In genomic region chr14:103659631-103660030, GRCh38 we compare ENCODE assay signal across 2 cellular contexts.
TF ChIP-seq lines count a peak whose summit lies in the region.

No MANE protein-coding gene starts in this region.

TF ChIP-seq in IMR-90, 13 proteins besides CTCF, POLR2A, EP300 and RAD21:
- no peak for TF ChIP-seq USF2 (IDR thresholded peaks at IDR 0.05; ENCODE audit: low read depth, low read length)
- TF ChIP-seq MXI1 (IDR thresholded peaks at IDR 0.05; ENCODE audit: borderline replicate concordance, low read depth, low read length), result no peak
- no peak for TF ChIP-seq MAFK (IDR thresholded peaks at IDR 0.05; ENCODE audit: low read depth, low read length)
- no peak for TF ChIP-seq SMC3 (IDR thresholded peaks at IDR 0.05; ENCODE audit: low read depth, low read length)
- TF ChIP-seq FOS (IDR thresholded peaks at IDR 0.05; ENCODE audit: low read depth, low read length), result no peak
- TF ChIP-seq ELK1 (IDR thresholded peaks at IDR 0.05; ENCODE audit: borderline replicate concordance, low read depth, low read length), result no peak
- TF ChIP-seq NFE2L2 (IDR thresholded peaks at IDR 0.05; ENCODE audit: low read depth, low read length), result no peak
- TF ChIP-seq MAZ (IDR thresholded peaks at IDR 0.05; ENCODE audit: borderline replicate concordance, low read depth, low read length), result no peak
- no peak for TF ChIP-seq RCOR1 (IDR thresholded peaks at IDR 0.05; ENCODE audit: insufficient replicate concordance, low read length)
- no peak for TF ChIP-seq RFX5 (IDR thresholded peaks at IDR 0.05; ENCODE audit: low read depth, low read length)

TF ChIP-seq in GM12878, 131 proteins besides CTCF, POLR2A, EP300 and RAD21:
- TF ChIP-seq ZNF592 (IDR thresholded peaks at IDR 0.05), result no peak
- no peak for TF ChIP-seq JUNB (IDR thresholded peaks at IDR 0.05)
- no peak for TF ChIP-seq ASH2L (IDR thresholded peaks at IDR 0.05; ENCODE audit: borderline replicate concordance, low read depth)
- no peak for TF ChIP-seq PAX5 (IDR thresholded peaks at IDR 0.05; ENCODE audit: borderline replicate concordance, low read depth, low read length)
- no peak for TF ChIP-seq GATAD2B (conservative IDR thresholded peaks at IDR 0.05; ENCODE audit: low read depth)
- no peak for TF ChIP-seq SP1 (IDR thresholded peaks at IDR 0.05; ENCODE audit: low read depth, low read length)
- no peak for TF ChIP-seq TAF1 (IDR thresholded peaks at IDR 0.05; ENCODE audit: borderline replicate concordance, low read depth, low read length)
- TF ChIP-seq BCLAF1 (IDR thresholded peaks at IDR 0.05), result no peak
- no peak for TF ChIP-seq CUX1 (IDR thresholded peaks at IDR 0.05; ENCODE audit: insufficient replicate concordance, low read depth, low read length)
- no peak for TF ChIP-seq TCF7 (IDR thresholded peaks at IDR 0.05; ENCODE audit: borderline replicate concordance)
- no peak for TF ChIP-seq CHD4 (IDR thresholded peaks at IDR 0.05)
- no peak for TF ChIP-seq KLF5 (IDR thresholded peaks at IDR 0.05; ENCODE audit: partially characterized antibody)
